Comparison of ENCODE assay signal across 10 cellular contexts in the genomic region with DNA sequence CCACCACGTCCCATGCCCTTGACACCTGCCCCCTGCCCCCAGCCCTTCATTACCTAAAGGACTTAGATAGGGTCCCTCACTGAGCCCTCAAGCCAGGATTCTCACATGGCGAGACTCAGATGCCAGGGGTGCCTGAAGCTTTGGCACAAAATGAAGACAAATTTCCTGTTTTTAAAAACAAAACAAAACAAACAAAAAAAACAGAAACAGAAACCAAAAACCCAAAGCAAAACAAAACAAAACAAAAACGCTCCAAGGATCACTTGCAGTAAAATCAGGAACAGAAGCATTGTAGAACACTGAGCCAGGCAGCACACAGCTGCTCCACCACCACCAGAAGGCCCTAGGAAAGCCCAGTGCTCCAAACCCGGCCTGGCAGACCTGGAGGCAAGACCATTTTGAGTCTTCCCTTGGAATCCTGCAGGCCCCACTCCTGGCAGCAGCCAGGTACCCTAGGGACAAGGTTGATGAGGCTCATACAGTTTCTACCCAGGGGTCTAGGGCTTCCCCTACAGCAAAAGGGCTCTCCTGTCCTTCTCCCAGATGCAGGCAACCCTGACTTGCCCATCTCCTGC. TPM values are rescaled to one million over a fixed set of nuclear protein-coding genes. Genes with fewer than 3 reads are reported as not detected.
DNase-seq lines count a peak whose midpoint lies in the region; ATAC-seq and TF ChIP-seq lines count a peak whose summit lies in the region.
"Had no signal": no experiment of that assay in that cellular context is flagged by ENCODE, and none has a peak within 500 bp of the region (broad histone marks: within the 10 kb centered on the region; RNA-seq: fewer than 3 reads in every experiment).

No MANE protein-coding gene starts in this region.

- H2BK120ac ChIP-seq in IMR-90 (ENCODE audit: low read depth, low read length), result peak overlapping the region; percentile 92

- peak overlapping the region; percentile 55 for H3K27ac Mint-ChIP-seq in nephron progenitor cell

- peaks cover 9% of the 10 kb centered on the region for H3K27me3 Mint-ChIP-seq in nephron progenitor cell (ENCODE audit: low read depth, poor library complexity)

- H3K4me1 Mint-ChIP-seq in nephron progenitor cell, result peaks cover 78% of the 10 kb centered on the region

- peak overlapping the region; percentile 51 to 82 (median 68) for H3K4me2 ChIP-seq in BLaER1 treated with 17β-estradiol and CSF1 and Interleukin-3, amounts not matched to agents 10 nM and 100 nM
- peak overlapping the region; percentile 32 for H3K4me2 ChIP-seq in IMR-90 (ENCODE audit: low read depth, low read length)

- H3K4me3 Mint-ChIP-seq in nephron progenitor cell, result no peak overlapping the region

- H4K91ac ChIP-seq in IMR-90 (ENCODE audit: insufficient read depth, low read depth, low read length), result peak overlapping the region; percentile 91

- POLR2A ChIA-PET in IMR-90 (lab: Charles Lee; ENCODE audit: unreplicated experiment), result interaction anchor here (0.6 kb wide), 1 partner anchor 967 kb away, joined by 7 read pairs; no protein-coding TSS in a partner anchor

- H3K36me3 Mint-ChIP-seq in nephron progenitor cell (ENCODE audit: low read depth), result peaks cover 12% of the 10 kb centered on the region

- no peak overlapping the region; a peak in 1 of 20 replicates for H3K4me3 ChIP-seq in BLaER1 treated with 17β-estradiol and CSF1 and Interleukin-3, amounts not matched to agents 10 nM and 100 nM
- no peak overlapping the region for H3K4me3 ChIP-seq in IMR-90 (ENCODE audit: insufficient read depth, low read depth, low read length)
- H3K4me3 ChIP-seq: sigmoid colon had no signal

- CTCF ChIA-PET in IMR-90 (lab: Yijun Ruan, JAX), result interaction anchor here (0.7 to 1.1 kb wide), 2 partner anchors 10 to 16 kb away, joined by 3 to 5 read pairs; no protein-coding TSS in a partner anchor

- peak overlapping the region; percentile 46 for H3K14ac ChIP-seq in IMR-90 (replicated peaks; ENCODE audit: low read depth, low read length)

- H3K4ac ChIP-seq in IMR-90 (ENCODE audit: low read depth, low read length), result peak overlapping the region; percentile 77

- H3K18ac ChIP-seq in IMR-90 (ENCODE audit: low read depth, low read length), result peak overlapping the region; percentile 45

- H4K8ac ChIP-seq in IMR-90 (ENCODE audit: low read depth in 2 of 2, low read length in 2 of 2), result peak overlapping the region; percentile 62 to 89

- peak overlapping the region; percentile 87 for H2AK5ac ChIP-seq in IMR-90 (ENCODE audit: low read depth, low read length)

- no peak for TF ChIP-seq POLR2A in IMR-90 (IDR thresholded peaks at IDR 0.05; ENCODE audit: low read depth, low read length)

- intact Hi-C loops in IMR-90 (cut with micrococcal nuclease) (no loop called here), Right ventricle myocardium superior (cut with DNase I) (no loop called here)

- peak overlapping the region in 9 of 11 experiments; percentile 16 to 61 (median 44); a peak in 14 of 22 replicates for H3K9ac ChIP-seq in BLaER1 treated with 17β-estradiol and CSF1 and Interleukin-3, amounts not matched to agents 10 nM and 100 nM
- peak overlapping the region; percentile 26; the same call in 1 of the 2 replicates for H3K9ac ChIP-seq in IMR-90 (ENCODE audit: low read depth, low read length)

- peaks cover 76 to 93% (median 82%) of the 10 kb centered on the region in 10 experiments for H3K4me1 ChIP-seq in BLaER1 treated with 17β-estradiol and CSF1 and Interleukin-3, amounts not matched to agents 10 nM and 100 nM
- H3K4me1 ChIP-seq in IMR-90 (ENCODE audit: control insufficient read depth, insufficient read depth, low read length), result peaks cover 67% of the 10 kb centered on the region

- H3K27me3 ChIP-seq in BLaER1 treated with 17β-estradiol and CSF1 and Interleukin-3, amounts not matched to agents 10 nM and 100 nM, result no peaks in the 10 kb centered on the region
- H3K27me3 ChIP-seq in IMR-90 (ENCODE audit: control insufficient read depth, insufficient read depth, low read length), result no peaks in the 10 kb centered on the region
- H3K27me3 ChIP-seq: sigmoid colon had no signal

- TF ChIP-seq CTCF in IMR-90 (conservative IDR thresholded peaks at IDR 0.05; ENCODE audit: low read depth, low read length), result no peak
- no peak for TF ChIP-seq CTCF in nephron progenitor cell (IDR thresholded peaks at IDR 0.05)

- peak overlapping the region; percentile 63 for H2BK5ac ChIP-seq in IMR-90 (ENCODE audit: low read depth, low read length, poor library complexity, severe bottlenecking)

- no TSS peak for BruUV-seq in IMR-90 (replicated peaks; lab: Mats Ljungman, UMichigan)

- ATAC-seq in IMR-90 (ENCODE audit: low read depth) (no peak), GM18861 (IDR thresholded peaks at IDR 0.05; ENCODE audit: unreplicated experiment) (no peak), Right ventricle myocardium superior (ENCODE audit: poor library complexity) (no peak), GM18502 (IDR thresholded peaks at IDR 0.05; ENCODE audit: poor library complexity, unreplicated experiment) (no peak)

- H3K23ac ChIP-seq in IMR-90 (ENCODE audit: low read depth, low read length), result peak overlapping the region; percentile 63

- peaks cover 46 to 90% of the 10 kb centered on the region in 2 experiments for H3K79me1 ChIP-seq in IMR-90 (ENCODE audit: low read depth in 1 of 2, low read length in 2 of 2)

- WGBS in IMR-90 (ENCODE audit: extremely low coverage in 2 of 2, insufficient read length in 1 of 2), 2 experiments, result 71% methylated on average over 1 of the region's 4 CpGs; no CpG with 5 or more reads in 1 of the 2 experiments

- H3K9me3 Mint-ChIP-seq in nephron progenitor cell, result no peaks in the 10 kb centered on the region

- peak overlapping the region; percentile 26 for H2AK9ac ChIP-seq in IMR-90 (replicated peaks; ENCODE audit: low read depth, low read length, poor library complexity)

- peaks cover 64% of the 10 kb centered on the region for H3K9me1 ChIP-seq in IMR-90 (ENCODE audit: insufficient read depth, low read length)

- H2AFZ ChIP-seq in IMR-90 (replicated peaks; ENCODE audit: low read length, poor library complexity), result peak overlapping the region; percentile 9

- H2BK15ac ChIP-seq in IMR-90 (ENCODE audit: low read depth, low read length), result peak overlapping the region; percentile 51; the same call in 2 of the 3 replicates

- H3K56ac ChIP-seq in IMR-90 (ENCODE audit: extremely low read depth, insufficient read depth, low read length), result peak overlapping the region; percentile 7; the same call in 1 of the 2 replicates

- in situ Hi-C loops in IMR-90 (cut with MboI; ENCODE audit: low sequenced_read_pairs), result no loop called here

- peaks cover 0 to 51% (median 19%) of the 10 kb centered on the region in 11 experiments; a peak in 12 of 22 replicates for H4K20me1 ChIP-seq in BLaER1 treated with 17β-estradiol and CSF1 and Interleukin-3, amounts not matched to agents 10 nM and 100 nM
- peaks cover 10% of the 10 kb centered on the region for H4K20me1 ChIP-seq in IMR-90 (ENCODE audit: insufficient read depth, low read length)

- H3K9me3 ChIP-seq in BLaER1 treated with 17β-estradiol and CSF1 and Interleukin-3, amounts not matched to agents 10 nM and 100 nM (replicated peaks in 1 of 11), result no peaks in the 10 kb centered on the region
- H3K9me3 ChIP-seq in IMR-90 (ENCODE audit: control insufficient read depth, insufficient read depth, low read length), result no peaks in the 10 kb centered on the region
- H3K9me3 ChIP-seq: sigmoid colon had no signal

- H3K36me3 ChIP-seq in BLaER1 treated with 17β-estradiol and CSF1 and Interleukin-3, amounts not matched to agents 10 nM and 100 nM, result peaks cover 0 to 9% (median 0%) of the 10 kb centered on the region in 11 experiments; a peak in 5 of 22 replicates
- H3K36me3 ChIP-seq in IMR-90 (ENCODE audit: control insufficient read depth, insufficient read depth, low read length), result 0 out of 2 replicates have a peak, but pooled peaks cover 1% of the 10 kb centered on the region
- H3K36me3 ChIP-seq: sigmoid colon had no signal

- H3K27ac ChIP-seq in BLaER1 treated with 17β-estradiol and CSF1 and Interleukin-3, amounts not matched to agents 10 nM and 100 nM, result peak overlapping the region in 9 of 11 experiments; percentile 25 to 70 (median 50); a peak in 16 of 22 replicates
- peak overlapping the region; percentile 72 for H3K27ac ChIP-seq in IMR-90 (ENCODE audit: insufficient read depth, low read length)

- peak overlapping the region; percentile 88 for H2BK20ac ChIP-seq in IMR-90 (ENCODE audit: low read depth, low read length)

- no peak for TF ChIP-seq RAD21 in IMR-90 (IDR thresholded peaks at IDR 0.05; ENCODE audit: low read length)

- dilution Hi-C loops in IMR-90 (cut with HindIII; ENCODE audit: low sequenced_read_pairs, unreplicated experiment), result no loop called here

- peak overlapping the region; percentile 52 for H4K5ac ChIP-seq in IMR-90 (ENCODE audit: low read depth, low read length)

- DNase-seq in IMR-90 (no peak), cerebellar cortex (ENCODE audit: low spot score) (peak; percentile 30), nephron progenitor cell (no peak), RKO (ENCODE audit: low spot score) (no peak), Right ventricle myocardium superior (no peak)
- DNase-seq: NCI-H1417 treated with DMSO at 0.1 percent for 48 hours, sigmoid colon had no signal

TF ChIP-seq in IMR-90, 13 proteins besides CTCF, POLR2A, EP300 and RAD21 (continues in another document):
- no peak for TF ChIP-seq CHD1 (IDR thresholded peaks at IDR 0.05; ENCODE audit: low read depth, low read length)
- TF ChIP-seq, protein P1, sequence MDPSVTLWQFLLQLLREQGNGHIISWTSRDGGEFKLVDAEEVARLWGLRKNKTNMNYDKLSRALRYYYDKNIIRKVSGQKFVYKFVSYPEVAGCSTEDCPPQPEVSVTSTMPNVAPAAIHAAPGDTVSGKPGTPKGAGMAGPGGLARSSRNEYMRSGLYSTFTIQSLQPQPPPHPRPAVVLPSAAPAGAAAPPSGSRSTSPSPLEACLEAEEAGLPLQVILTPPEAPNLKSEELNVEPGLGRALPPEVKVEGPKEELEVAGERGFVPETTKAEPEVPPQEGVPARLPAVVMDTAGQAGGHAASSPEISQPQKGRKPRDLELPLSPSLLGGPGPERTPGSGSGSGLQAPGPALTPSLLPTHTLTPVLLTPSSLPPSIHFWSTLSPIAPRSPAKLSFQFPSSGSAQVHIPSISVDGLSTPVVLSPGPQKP (IDR thresholded peaks at IDR 0.05; ENCODE audit: borderline replicate concordance, low read depth, low read length), result no peak
- no peak for TF ChIP-seq RFX5 (IDR thresholded peaks at IDR 0.05; ENCODE audit: low read depth, low read length)
- no peak for TF ChIP-seq SMC3 (IDR thresholded peaks at IDR 0.05; ENCODE audit: low read depth, low read length)
- TF ChIP-seq MAFK (IDR thresholded peaks at IDR 0.05; ENCODE audit: low read depth, low read length), result no peak
- TF ChIP-seq FOS (IDR thresholded peaks at IDR 0.05; ENCODE audit: low read depth, low read length), result no peak
- no peak for TF ChIP-seq MXI1 (IDR thresholded peaks at IDR 0.05; ENCODE audit: borderline replicate concordance, low read depth, low read length)
- no peak for TF ChIP-seq RCOR1 (IDR thresholded peaks at IDR 0.05; ENCODE audit: insufficient replicate concordance, low read length)

RNA-seq across cellular contexts. Expression of a gene that starts 20.8 kb away (rescaled TPM):
- total RNA-seq in IMR-90 (2012; rRNA removed), result 39.1 and 40.0 TPM in 2 replicates
- 22.4 and 22.9 TPM in 2 replicates for polyA plus RNA-seq in IMR-90 (2012; rRNA removed)
- 12.8 and 19.0 TPM in 2 replicates for polyA plus RNA-seq in IMR-90 (2012; cell fraction: cytosol; rRNA removed)
- 95.5 and 141 TPM in 2 replicates for polyA plus RNA-seq in IMR-90 (2012; cell fraction: nucleus; rRNA removed; ENCODE audit: low replicate concordance)
- total RNA-seq in Right ventricle myocardium superior, result 393 TPM
